In genomic region chr9:110196084-110196499, GRCh38 we compare ENCODE assay signal across 1 cellular context.
TF ChIP-seq lines count a peak whose summit lies in the region.
"Not testable (repeated sequence)": the region's sequence is repeated elsewhere in the genome, so short reads cannot be mapped to it uniquely, and the experiment has no call there.

No MANE protein-coding gene starts in this region.

TF ChIP-seq in HepG2, 621 proteins besides CTCF, POLR2A, EP300 and RAD21 (continued from another document):
- TF ChIP-seq ATF3 (CRISPR knock-in tag; IDR thresholded peaks at IDR 0.05) (0 out of 2 replicates have a peak, but pooled peaks have one; percentile 32), TEAD3 (CRISPR knock-in tag; optimal IDR thresholded peaks at IDR 0.05; ENCODE audit: borderline replicate concordance) (peak; percentile 75), SOX5 (CRISPR knock-in tag; IDR thresholded peaks at IDR 0.05; ENCODE audit: borderline replicate concordance) (peak; percentile 82; the same call in 1 of the 2 replicates), ZNF292 (CRISPR knock-in tag; IDR thresholded peaks at IDR 0.05; ENCODE audit: borderline replicate concordance, low read depth) (peak; percentile 55; the same call in 1 of the 2 replicates), TCF7 (IDR thresholded peaks at IDR 0.05; ENCODE audit: low read depth) (peak; percentile 60), MEIS2 (CRISPR knock-in tag; IDR thresholded peaks at IDR 0.05) (peak; percentile 26; the same call in 1 of the 2 replicates), ZMYM4 (CRISPR knock-in tag; IDR thresholded peaks at IDR 0.05) (peak; percentile 64; the same call in 1 of the 2 replicates), SOX6 (CRISPR knock-in tag; IDR thresholded peaks at IDR 0.05) (peak; percentile 91), ZBTB3 (CRISPR knock-in tag; IDR thresholded peaks at IDR 0.05; ENCODE audit: borderline replicate concordance, low read depth) (peak; percentile 77; the same call in 1 of the 2 replicates), FOXO1 (CRISPR knock-in tag; IDR thresholded peaks at IDR 0.05) (peak; percentile 13; the same call in 1 of the 2 replicates), POGZ (CRISPR knock-in tag; IDR thresholded peaks at IDR 0.05) (peak; percentile 48), ZNF780A (CRISPR knock-in tag; IDR thresholded peaks at IDR 0.05) (0 out of 2 replicates have a peak, but pooled peaks have one; percentile 32), HDAC2 (CRISPR knock-in tag; IDR thresholded peaks at IDR 0.05) (0 out of 2 replicates have a peak, but pooled peaks have one; percentile 13), CEBPG (CRISPR knock-in tag; IDR thresholded peaks at IDR 0.05) (peak; percentile 86), GABPB1 (CRISPR knock-in tag; IDR thresholded peaks at IDR 0.05) (peak; percentile 25; the same call in 1 of the 2 replicates), ATF7 (IDR thresholded peaks at IDR 0.05) (0 out of 2 replicates have a peak, but pooled peaks have one; percentile 12), NR2F1 (CRISPR knock-in tag; IDR thresholded peaks at IDR 0.05) (peak; percentile 41 to 75; a peak in 3 of 4 replicates)
- not testable (repeated sequence) for TF ChIP-seq SOX6 (IDR thresholded peaks at IDR 0.05); ATF7 (CRISPR knock-in tag; IDR thresholded peaks at IDR 0.05)
- TF ChIP-seq, protein P1, sequence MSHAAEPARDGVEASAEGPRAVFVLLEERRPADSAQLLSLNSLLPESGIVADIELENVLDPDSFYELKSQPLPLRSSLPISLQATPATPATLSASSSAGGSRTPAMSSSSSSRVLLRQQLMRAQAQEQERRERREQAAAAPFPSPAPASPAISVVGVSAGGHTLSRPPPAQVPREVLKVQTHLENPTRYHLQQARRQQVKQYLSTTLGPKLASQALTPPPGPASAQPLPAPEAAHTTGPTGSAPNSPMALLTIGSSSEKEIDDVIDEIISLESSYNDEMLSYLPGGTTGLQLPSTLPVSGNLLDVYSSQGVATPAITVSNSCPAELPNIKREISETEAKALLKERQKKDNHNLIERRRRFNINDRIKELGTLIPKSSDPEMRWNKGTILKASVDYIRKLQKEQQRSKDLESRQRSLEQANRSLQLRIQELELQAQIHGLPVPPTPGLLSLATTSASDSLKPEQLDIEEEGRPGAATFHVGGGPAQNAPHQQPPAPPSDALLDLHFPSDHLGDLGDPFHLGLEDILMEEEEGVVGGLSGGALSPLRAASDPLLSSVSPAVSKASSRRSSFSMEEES (CRISPR knock-in tag; IDR thresholded peaks at IDR 0.05), result peak; percentile 85
- TF ChIP-seq, protein P2, sequence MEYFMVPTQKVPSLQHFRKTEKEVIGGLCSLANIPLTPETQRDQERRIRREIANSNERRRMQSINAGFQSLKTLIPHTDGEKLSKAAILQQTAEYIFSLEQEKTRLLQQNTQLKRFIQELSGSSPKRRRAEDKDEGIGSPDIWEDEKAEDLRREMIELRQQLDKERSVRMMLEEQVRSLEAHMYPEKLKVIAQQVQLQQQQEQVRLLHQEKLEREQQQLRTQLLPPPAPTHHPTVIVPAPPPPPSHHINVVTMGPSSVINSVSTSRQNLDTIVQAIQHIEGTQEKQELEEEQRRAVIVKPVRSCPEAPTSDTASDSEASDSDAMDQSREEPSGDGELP (IDR thresholded peaks at IDR 0.05; ENCODE audit: borderline replicate concordance, low read depth), result 0 out of 2 replicates have a peak, but pooled peaks have one; percentile 10
- TF ChIP-seq, protein P3, sequence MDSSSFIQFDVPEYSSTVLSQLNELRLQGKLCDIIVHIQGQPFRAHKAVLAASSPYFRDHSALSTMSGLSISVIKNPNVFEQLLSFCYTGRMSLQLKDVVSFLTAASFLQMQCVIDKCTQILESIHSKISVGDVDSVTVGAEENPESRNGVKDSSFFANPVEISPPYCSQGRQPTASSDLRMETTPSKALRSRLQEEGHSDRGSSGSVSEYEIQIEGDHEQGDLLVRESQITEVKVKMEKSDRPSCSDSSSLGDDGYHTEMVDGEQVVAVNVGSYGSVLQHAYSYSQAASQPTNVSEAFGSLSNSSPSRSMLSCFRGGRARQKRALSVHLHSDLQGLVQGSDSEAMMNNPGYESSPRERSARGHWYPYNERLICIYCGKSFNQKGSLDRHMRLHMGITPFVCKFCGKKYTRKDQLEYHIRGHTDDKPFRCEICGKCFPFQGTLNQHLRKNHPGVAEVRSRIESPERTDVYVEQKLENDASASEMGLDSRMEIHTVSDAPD (CRISPR knock-in tag; IDR thresholded peaks at IDR 0.05), result peak; percentile 83; the same call in 1 of the 2 replicates
- TF ChIP-seq, protein P4, sequence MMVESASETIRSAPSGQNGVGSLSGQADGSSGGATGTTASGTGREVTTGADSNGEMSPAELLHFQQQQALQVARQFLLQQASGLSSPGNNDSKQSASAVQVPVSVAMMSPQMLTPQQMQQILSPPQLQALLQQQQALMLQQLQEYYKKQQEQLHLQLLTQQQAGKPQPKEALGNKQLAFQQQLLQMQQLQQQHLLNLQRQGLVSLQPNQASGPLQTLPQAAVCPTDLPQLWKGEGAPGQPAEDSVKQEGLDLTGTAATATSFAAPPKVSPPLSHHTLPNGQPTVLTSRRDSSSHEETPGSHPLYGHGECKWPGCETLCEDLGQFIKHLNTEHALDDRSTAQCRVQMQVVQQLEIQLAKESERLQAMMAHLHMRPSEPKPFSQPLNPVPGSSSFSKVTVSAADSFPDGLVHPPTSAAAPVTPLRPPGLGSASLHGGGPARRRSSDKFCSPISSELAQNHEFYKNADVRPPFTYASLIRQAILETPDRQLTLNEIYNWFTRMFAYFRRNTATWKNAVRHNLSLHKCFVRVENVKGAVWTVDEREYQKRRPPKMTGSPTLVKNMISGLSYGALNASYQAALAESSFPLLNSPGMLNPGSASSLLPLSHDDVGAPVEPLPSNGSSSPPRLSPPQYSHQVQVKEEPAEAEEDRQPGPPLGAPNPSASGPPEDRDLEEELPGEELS (CRISPR knock-in tag; IDR thresholded peaks at IDR 0.05), result peak; percentile 80
- TF ChIP-seq, protein P5, sequence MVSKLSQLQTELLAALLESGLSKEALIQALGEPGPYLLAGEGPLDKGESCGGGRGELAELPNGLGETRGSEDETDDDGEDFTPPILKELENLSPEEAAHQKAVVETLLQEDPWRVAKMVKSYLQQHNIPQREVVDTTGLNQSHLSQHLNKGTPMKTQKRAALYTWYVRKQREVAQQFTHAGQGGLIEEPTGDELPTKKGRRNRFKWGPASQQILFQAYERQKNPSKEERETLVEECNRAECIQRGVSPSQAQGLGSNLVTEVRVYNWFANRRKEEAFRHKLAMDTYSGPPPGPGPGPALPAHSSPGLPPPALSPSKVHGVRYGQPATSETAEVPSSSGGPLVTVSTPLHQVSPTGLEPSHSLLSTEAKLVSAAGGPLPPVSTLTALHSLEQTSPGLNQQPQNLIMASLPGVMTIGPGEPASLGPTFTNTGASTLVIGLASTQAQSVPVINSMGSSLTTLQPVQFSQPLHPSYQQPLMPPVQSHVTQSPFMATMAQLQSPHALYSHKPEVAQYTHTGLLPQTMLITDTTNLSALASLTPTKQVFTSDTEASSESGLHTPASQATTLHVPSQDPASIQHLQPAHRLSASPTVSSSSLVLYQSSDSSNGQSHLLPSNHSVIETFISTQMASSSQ (IDR thresholded peaks at IDR 0.05; ENCODE audit: low read depth), result peak; percentile 31; the same call in 1 of the 2 replicates
- TF ChIP-seq, protein P5 (CRISPR knock-in tag; IDR thresholded peaks at IDR 0.05; ENCODE audit: borderline replicate concordance), result peak; percentile 52; the same call in 1 of the 2 replicates
TF ChIP-seq in HepG2: peak in this region for 83; not testable (repeated sequence) for 538.
